Comparison of ENCODE assay signal across 10 cellular contexts in genomic region chr1:32142446-32143301, GRCh38. TPM values are rescaled to one million over a fixed set of nuclear protein-coding genes. Genes with fewer than 3 reads are reported as not detected.
DNase-seq lines count a peak whose midpoint lies in the region; TF ChIP-seq lines count a peak whose summit lies in the region.
"Had no signal": no experiment of that assay in that cellular context is flagged by ENCODE, and none has a peak within 500 bp of the region (broad histone marks: within the 10 kb centered on the region; RNA-seq: fewer than 3 reads in every experiment).

No MANE protein-coding gene starts in this region.

- DNase-seq in NCI-H2171 treated with DMSO at 0.1 percent for 48 hours (lab: John Stamatoyannopoulos, UW) (peak; percentile 21), NCI-H2171 (lab: John Stamatoyannopoulos, UW) (no peak), amniotic stem cell (lab: John Stamatoyannopoulos, UW) (peak; percentile 25), hepatocyte (ENCODE audit: low spot score) (peak; percentile 85), suprapubic skin (ENCODE audit: low spot score in 2 of 2) (peak in 1 of 2 donors; percentile 74), GM20000 (ENCODE audit: low spot score) (no peak), SK-N-DZ (ENCODE audit: low spot score) (no peak), Kasumi-1 (lab: John Stamatoyannopoulos, UW) (no peak)
- DNase-seq: DND-41 had no signal

- no peak overlapping the region for H3K4me3 ChIP-seq in hepatocyte
- no peak overlapping the region for H3K4me3 ChIP-seq in suprapubic skin
- H3K4me3 ChIP-seq: SJSA1 had no signal

- no peaks in the 10 kb centered on the region for H3K36me3 ChIP-seq in hepatocyte (replicated peaks; ENCODE audit: insufficient read depth, low read depth)
- peaks cover 1% of the 10 kb centered on the region for H3K36me3 ChIP-seq in suprapubic skin

- peaks cover 36% of the 10 kb centered on the region for H4K20me1 ChIP-seq in hepatocyte (ENCODE audit: insufficient read depth, poor library complexity, severe bottlenecking)

- no peak for TF ChIP-seq POLR2A in suprapubic skin (IDR thresholded peaks at IDR 0.05)

- peak overlapping the region; percentile 74 for H3K27ac ChIP-seq in hepatocyte
- peak overlapping the region; percentile 4 for H3K27ac ChIP-seq in suprapubic skin
- H3K27ac ChIP-seq: SJSA1 had no signal

- 53% methylated on average over 6 of the region's 6 CpGs for WGBS in hepatocyte (ENCODE audit: low lambda C conversion rate, missing lambda C conversion rate)
- WGBS in suprapubic skin: 36% methylated on average over 6 of the region's 6 CpGs

- H3K4me2 ChIP-seq in hepatocyte: no peak overlapping the region

- H3K27me3 ChIP-seq in hepatocyte (no peaks in the 10 kb centered on the region), suprapubic skin (no peaks in the 10 kb centered on the region)
- H3K27me3 ChIP-seq: SJSA1 had no signal

- H3K4me1 ChIP-seq in hepatocyte (ENCODE audit: insufficient read depth) (peaks cover 9% of the 10 kb centered on the region), suprapubic skin (peaks cover 22% of the 10 kb centered on the region)

- H3K79me2 ChIP-seq in hepatocyte: peaks cover 93% of the 10 kb centered on the region

- TF ChIP-seq CTCF in hepatocyte (IDR thresholded peaks at IDR 0.05; ENCODE audit: poor library complexity) (no peak), suprapubic skin (IDR thresholded peaks at IDR 0.05) (no peak), GM20000 (IDR thresholded peaks at IDR 0.05; ENCODE audit: extremely low read depth, missing control alignments) (no peak)

- no peaks in the 10 kb centered on the region for H3K9me2 ChIP-seq in hepatocyte (replicated peaks; ENCODE audit: insufficient read depth)

- no peak overlapping the region for H2AFZ ChIP-seq in hepatocyte

- TF ChIP-seq EP300 in suprapubic skin (IDR thresholded peaks at IDR 0.05): no peak

- H3K9me3 ChIP-seq in hepatocyte (ENCODE audit: low read depth): no peaks in the 10 kb centered on the region
- H3K9me3 ChIP-seq in suprapubic skin: no peaks in the 10 kb centered on the region

RNA-seq across cellular contexts. Expression of gene KPNA6, which starts 34.8 kb away (rescaled TPM):
- total RNA-seq in hepatocyte (48.3 and 48.5 TPM in 2 replicates), suprapubic skin (10 to 100 TPM; 42.4 to 52.3 (median 46.5) TPM)
- 27.7 and 30.3 TPM in 2 replicates for polyA plus RNA-seq in hepatocyte
- polyA plus RNA-seq in SK-N-DZ (2014; cell fraction: cytosol; rRNA removed): 26.2 and 33.5 TPM in 2 replicates
- 13.3 and 19.3 TPM in 2 replicates for polyA plus RNA-seq in SK-N-DZ (2014; cell fraction: nucleus; rRNA removed)

RNA-seq across cellular contexts. Expression of gene TXLNA, which starts 36.8 kb away (rescaled TPM):
- total RNA-seq in hepatocyte (50.5 and 52.7 TPM in 2 replicates), suprapubic skin (10 to 100 TPM; 50.0 to 72.0 (median 56.3) TPM)
- 37.1 and 41.2 TPM in 2 replicates for polyA plus RNA-seq in hepatocyte
- 56.0 and 56.4 TPM in 2 replicates for polyA plus RNA-seq in SK-N-DZ (2014; cell fraction: cytosol; rRNA removed)
- 59.2 and 70.4 TPM in 2 replicates for polyA plus RNA-seq in SK-N-DZ (2014; cell fraction: nucleus; rRNA removed)

RNA-seq across cellular contexts. Expression of gene CCDC28B, which starts 57.7 kb away (rescaled TPM):
- total RNA-seq in hepatocyte: 12.9 and 15.8 TPM in 2 replicates
- polyA plus RNA-seq in hepatocyte: 28.5 and 29.5 TPM in 2 replicates
- 1 to 10 TPM in 3 of 4 donors, under 1 TPM in 1; 0.72 to 3.5 (median 2.0) TPM for total RNA-seq in suprapubic skin
- polyA plus RNA-seq in SK-N-DZ (2014; cell fraction: cytosol; rRNA removed): 28.7 and 57.9 TPM in 2 replicates
- 25.3 and 26.8 TPM in 2 replicates for polyA plus RNA-seq in SK-N-DZ (2014; cell fraction: nucleus; rRNA removed)

Comparison
In these comparisons a context has a peak if more than half of its experiments do, and no peak if none do; other contexts are left out.
1. DNase-seq: peak in NCI-H2171 treated with DMSO at 0.1 percent for 48 hours (single experiment), amniotic stem cell (single experiment) and hepatocyte (single experiment); none in NCI-H2171 (single experiment), GM20000 (single experiment), SK-N-DZ (single experiment) and Kasumi-1 (0 of 2).